ENCODE assay signal across 19 cellular contexts in genomic region chr12:89674326-89674942, GRCh38. TPM values are rescaled to one million over a fixed set of nuclear protein-coding genes. Genes with fewer than 3 reads are reported as not detected.
DNase-seq lines count a peak whose midpoint lies in the region; ATAC-seq lines count a peak whose summit lies in the region.
"Had no signal": no experiment of that assay in that cellular context is flagged by ENCODE, and none has a peak within 500 bp of the region (broad histone marks: within the 10 kb centered on the region; RNA-seq: fewer than 3 reads in every experiment).

No MANE protein-coding gene starts in this region.

- no peak overlapping the region for H3K4me3 Mint-ChIP-seq in T-helper 17 cell
- H3K4me3 Mint-ChIP-seq in natural killer cell treated with Interleukin-12 subunit alpha and Interleukin-12 subunit beta and Interleukin-15 and Interleukin-18, amount 100 ng/mL, for 72 hours, result no peak overlapping the region
- H3K4me3 Mint-ChIP-seq in activated T-helper 1 cell treated with anti-CD3 and anti-CD28 coated beads, Interleukin-12 subunit alpha, Interleukin-12 subunit beta, Interleukin-2, Interleukin-4 antibody, amounts not matched to agents 30 ng/mL and 10 ng/mL and 1 ng/mL, durations not matched to agents 14 hours and 24 hours and 36 hours, result no peak overlapping the region
- H3K4me3 Mint-ChIP-seq: T-helper 2 cell treated with Interferon-gamma antibody and Interleukin-4, amounts not matched to agents 5 μg/mL and 100 μg/mL, for 36 hours had no signal

- no peaks in the 10 kb centered on the region for H3K9me3 ChIP-seq in T-helper 17 cell (ENCODE audit: control insufficient read depth, low read length, poor library complexity, severe bottlenecking)
- H3K9me3 ChIP-seq: Caco-2, testis had no signal

- ATAC-seq in HG03457 (IDR thresholded peaks at IDR 0.05; ENCODE audit: unreplicated experiment) (peak; percentile 48), T-helper 17 cell (no peak), HG03025 (IDR thresholded peaks at IDR 0.05; ENCODE audit: low FRiP score, unreplicated experiment) (no peak)
- ATAC-seq in natural killer cell treated with Interleukin-12 subunit alpha and Interleukin-12 subunit beta and Interleukin-15 and Interleukin-18, amount 100 ng/mL, for 72 hours, result peak; percentile 61 to 81

- H3K27ac Mint-ChIP-seq in T-helper 17 cell, result peak overlapping the region; percentile 82
- H3K27ac Mint-ChIP-seq in natural killer cell treated with Interleukin-12 subunit alpha and Interleukin-12 subunit beta and Interleukin-15 and Interleukin-18, amount 100 ng/mL, for 72 hours, result no peak overlapping the region
- no peak overlapping the region for H3K27ac Mint-ChIP-seq in activated T-helper 1 cell treated with anti-CD3 and anti-CD28 coated beads, Interleukin-12 subunit alpha, Interleukin-12 subunit beta, Interleukin-2, Interleukin-4 antibody, amounts not matched to agents 30 ng/mL and 10 ng/mL and 1 ng/mL, durations not matched to agents 14 hours and 24 hours and 36 hours
- H3K27ac Mint-ChIP-seq: T-helper 2 cell treated with Interferon-gamma antibody and Interleukin-4, amounts not matched to agents 5 μg/mL and 100 μg/mL, for 36 hours had no signal

- H3K4me1 Mint-ChIP-seq in T-helper 17 cell, result peaks cover 62% of the 10 kb centered on the region
- peaks cover 53 to 68% of the 10 kb centered on the region in 2 donors for H3K4me1 Mint-ChIP-seq in natural killer cell treated with Interleukin-12 subunit alpha and Interleukin-12 subunit beta and Interleukin-15 and Interleukin-18, amount 100 ng/mL, for 72 hours (ENCODE audit: low read depth in 2 of 2)
- H3K4me1 Mint-ChIP-seq in activated T-helper 1 cell treated with anti-CD3 and anti-CD28 coated beads, Interleukin-12 subunit alpha, Interleukin-12 subunit beta, Interleukin-2, Interleukin-4 antibody, amounts not matched to agents 30 ng/mL and 10 ng/mL and 1 ng/mL, durations not matched to agents 14 hours and 24 hours and 36 hours (ENCODE audit: low read depth), result peaks cover 25% of the 10 kb centered on the region

- DNase-seq in NCI-H1436 (lab: John Stamatoyannopoulos, UW) (peak; percentile 2), NCI-H1436 treated with DMSO at 0.1 percent for 48 hours (lab: John Stamatoyannopoulos, UW) (no peak), T-helper 17 cell (no peak)
- DNase-seq in natural killer cell treated with Interleukin-12 subunit alpha and Interleukin-12 subunit beta and Interleukin-15 and Interleukin-18, amount 100 ng/mL, for 72 hours (ENCODE audit: low spot score), result no peak
- DNase-seq in stimulated activated CD4-positive, alpha-beta T cell treated with anti-CD3 and anti-CD28 coated beads, Interleukin-1b, Interleukin-23, amount 100 ng/mL, for 48 hours, result no peak
- no peak for DNase-seq in activated T-helper 1 cell treated with anti-CD3 and anti-CD28 coated beads, Interleukin-12 subunit alpha, Interleukin-12 subunit beta, Interleukin-2, Interleukin-4 antibody, amounts not matched to agents 30 ng/mL and 10 ng/mL and 1 ng/mL, durations not matched to agents 14 hours and 24 hours and 36 hours (ENCODE audit: low spot score)
- DNase-seq: activated CD8-positive, alpha-beta memory T cell treated with anti-CD3 and anti-CD28 coated beads, Interleukin-2, amount 50 U/mL, for 4 hours; activated effector memory CD4-positive, alpha-beta T cell treated with anti-CD3 and anti-CD28 coated beads, Interleukin-2, amount 50 U/mL, for 16 hours; amygdala; Caco-2; cortex of kidney; H7; NCI-H2029; nucleus accumbens; stimulated activated naive CD4-positive, alpha-beta T cell; testis had no signal

- H3K27me3 Mint-ChIP-seq in T-helper 17 cell, result no peaks in the 10 kb centered on the region
- no peaks in the 10 kb centered on the region for H3K27me3 Mint-ChIP-seq in natural killer cell treated with Interleukin-12 subunit alpha and Interleukin-12 subunit beta and Interleukin-15 and Interleukin-18, amount 100 ng/mL, for 72 hours
- no peaks in the 10 kb centered on the region for H3K27me3 Mint-ChIP-seq in activated T-helper 1 cell treated with anti-CD3 and anti-CD28 coated beads, Interleukin-12 subunit alpha, Interleukin-12 subunit beta, Interleukin-2, Interleukin-4 antibody, amounts not matched to agents 30 ng/mL and 10 ng/mL and 1 ng/mL, durations not matched to agents 14 hours and 24 hours and 36 hours (ENCODE audit: insufficient read depth)

- no peaks in the 10 kb centered on the region for H3K9me3 Mint-ChIP-seq in natural killer cell treated with Interleukin-12 subunit alpha and Interleukin-12 subunit beta and Interleukin-15 and Interleukin-18, amount 100 ng/mL, for 72 hours
- H3K9me3 Mint-ChIP-seq in activated T-helper 1 cell treated with anti-CD3 and anti-CD28 coated beads, Interleukin-12 subunit alpha, Interleukin-12 subunit beta, Interleukin-2, Interleukin-4 antibody, amounts not matched to agents 30 ng/mL and 10 ng/mL and 1 ng/mL, durations not matched to agents 14 hours and 24 hours and 36 hours, result peaks cover 3% of the 10 kb centered on the region

- H3K36me3 Mint-ChIP-seq in T-helper 17 cell (ENCODE audit: low read depth), result peaks cover 3% of the 10 kb centered on the region
- peaks cover 2% of the 10 kb centered on the region for H3K36me3 Mint-ChIP-seq in natural killer cell treated with Interleukin-12 subunit alpha and Interleukin-12 subunit beta and Interleukin-15 and Interleukin-18, amount 100 ng/mL, for 72 hours
- peaks cover under 1% of the 10 kb centered on the region for H3K36me3 Mint-ChIP-seq in activated T-helper 1 cell treated with anti-CD3 and anti-CD28 coated beads, Interleukin-12 subunit alpha, Interleukin-12 subunit beta, Interleukin-2, Interleukin-4 antibody, amounts not matched to agents 30 ng/mL and 10 ng/mL and 1 ng/mL, durations not matched to agents 14 hours and 24 hours and 36 hours (ENCODE audit: low read depth)

- intact Hi-C loops in activated T-helper 1 cell treated with anti-CD3 and anti-CD28 coated beads, Interleukin-12 subunit alpha, Interleukin-12 subunit beta, Interleukin-2, Interleukin-4 antibody, amounts not matched to agents 30 ng/mL and 10 ng/mL and 1 ng/mL, durations not matched to agents 14 hours and 24 hours and 36 hours (cut with micrococcal nuclease), result no loop called here

RNA-seq across cellular contexts. Expression of gene ATP2B1, which starts 34.2 kb away (rescaled TPM):
- 100 to 1,000 TPM; 123 to 158 TPM for total RNA-seq in T-helper 17 cell
- total RNA-seq in natural killer cell treated with Interleukin-12 subunit alpha and Interleukin-12 subunit beta and Interleukin-15 and Interleukin-18, amount 100 ng/mL, for 72 hours, result 10 to 100 TPM; 45.5 to 57.3 TPM
- total RNA-seq in activated T-helper 1 cell treated with anti-CD3 and anti-CD28 coated beads, Interleukin-12 subunit alpha, Interleukin-12 subunit beta, Interleukin-2, Interleukin-4 antibody, amounts not matched to agents 30 ng/mL and 10 ng/mL and 1 ng/mL, durations not matched to agents 14 hours and 24 hours and 36 hours, result 21.4 and 24.7 TPM in 2 replicates

Comparison
In these comparisons a context has a peak if more than half of its experiments do, and no peak if none do; other contexts are left out.
1. ATAC-seq: peak in HG03457 (single experiment) and natural killer cell treated with Interleukin-12 subunit alpha and Interleukin-12 subunit beta and Interleukin-15 and Interleukin-18, amount 100 ng/mL, for 72 hours (2 of 2); none in T-helper 17 cell (single experiment) and HG03025 (single experiment).